In the genomic region with DNA sequence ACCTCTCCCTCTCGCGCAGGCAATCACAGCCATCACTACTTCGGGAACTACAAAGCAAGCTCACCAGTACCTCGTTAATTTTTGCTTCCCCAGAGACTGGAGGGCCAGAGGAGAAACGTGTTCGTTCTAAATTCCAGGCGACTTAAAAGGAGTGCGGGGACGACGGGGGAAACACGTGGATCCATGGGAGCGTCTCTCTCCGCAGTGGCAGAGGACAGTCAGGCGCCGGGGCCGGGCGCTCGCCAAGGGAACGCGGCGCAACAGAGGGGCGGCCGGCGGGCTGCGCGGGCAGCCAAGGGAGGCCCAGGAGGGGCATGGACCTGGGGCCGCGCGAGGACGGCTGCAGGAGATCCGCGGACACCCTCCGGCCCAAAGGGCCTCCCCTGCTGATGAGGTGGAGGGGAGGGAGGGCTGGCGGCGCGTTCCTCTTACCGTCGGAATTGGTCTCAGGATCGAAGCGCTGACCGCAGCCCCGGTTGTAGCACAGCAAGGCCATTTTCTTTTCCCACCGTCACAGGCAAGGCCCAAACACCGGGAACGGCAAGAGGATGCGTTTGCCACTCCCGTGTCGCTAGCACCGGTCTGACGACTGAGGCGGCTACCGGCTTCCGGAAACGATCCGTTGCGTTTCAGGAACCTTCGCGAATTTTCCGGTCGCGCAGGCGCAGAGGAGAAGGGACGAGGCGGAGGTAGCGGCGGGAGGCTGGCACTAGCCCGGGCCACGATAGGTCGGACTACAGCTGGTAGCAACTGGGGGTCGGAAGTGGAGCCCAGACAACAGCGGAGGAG, we compare ENCODE assay signal across 1 cellular context.
TF ChIP-seq lines count a peak whose summit lies in the region.

A gene (minus strand): TSS at position 591 of the 789 bp plus-strand sequence. CDS start 95 bp downstream, at position 496.

TF ChIP-seq in HepG2, 621 proteins besides CTCF, POLR2A, EP300 and RAD21 (continued from another document and continues in another):
- TF ChIP-seq MYC (CRISPR knock-in tag; IDR thresholded peaks at IDR 0.05; ENCODE audit: borderline replicate concordance) = peak; percentile 52; the same call in 1 of the 2 replicates
- TF ChIP-seq SATB2 (CRISPR knock-in tag; IDR thresholded peaks at IDR 0.05) = no peak
- TF ChIP-seq, protein P1, sequence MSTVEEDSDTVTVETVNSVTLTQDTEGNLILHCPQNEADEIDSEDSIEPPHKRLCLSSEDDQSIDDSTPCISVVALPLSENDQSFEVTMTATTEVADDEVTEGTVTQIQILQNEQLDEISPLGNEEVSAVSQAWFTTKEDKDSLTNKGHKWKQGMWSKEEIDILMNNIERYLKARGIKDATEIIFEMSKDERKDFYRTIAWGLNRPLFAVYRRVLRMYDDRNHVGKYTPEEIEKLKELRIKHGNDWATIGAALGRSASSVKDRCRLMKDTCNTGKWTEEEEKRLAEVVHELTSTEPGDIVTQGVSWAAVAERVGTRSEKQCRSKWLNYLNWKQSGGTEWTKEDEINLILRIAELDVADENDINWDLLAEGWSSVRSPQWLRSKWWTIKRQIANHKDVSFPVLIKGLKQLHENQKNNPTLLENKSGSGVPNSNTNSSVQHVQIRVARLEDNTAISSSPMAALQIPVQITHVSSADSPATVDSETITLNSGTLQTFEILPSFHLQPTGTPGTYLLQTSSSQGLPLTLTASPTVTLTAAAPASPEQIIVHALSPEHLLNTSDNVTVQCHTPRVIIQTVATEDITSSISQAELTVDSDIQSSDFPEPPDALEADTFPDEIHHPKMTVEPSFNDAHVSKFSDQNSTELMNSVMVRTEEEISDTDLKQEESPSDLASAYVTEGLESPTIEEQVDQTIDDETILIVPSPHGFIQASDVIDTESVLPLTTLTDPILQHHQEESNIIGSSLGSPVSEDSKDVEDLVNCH (CRISPR knock-in tag; IDR thresholded peaks at IDR 0.05) = 0 out of 2 replicates have a peak, but pooled peaks have one; percentile 68
- TF ChIP-seq, protein P2, sequence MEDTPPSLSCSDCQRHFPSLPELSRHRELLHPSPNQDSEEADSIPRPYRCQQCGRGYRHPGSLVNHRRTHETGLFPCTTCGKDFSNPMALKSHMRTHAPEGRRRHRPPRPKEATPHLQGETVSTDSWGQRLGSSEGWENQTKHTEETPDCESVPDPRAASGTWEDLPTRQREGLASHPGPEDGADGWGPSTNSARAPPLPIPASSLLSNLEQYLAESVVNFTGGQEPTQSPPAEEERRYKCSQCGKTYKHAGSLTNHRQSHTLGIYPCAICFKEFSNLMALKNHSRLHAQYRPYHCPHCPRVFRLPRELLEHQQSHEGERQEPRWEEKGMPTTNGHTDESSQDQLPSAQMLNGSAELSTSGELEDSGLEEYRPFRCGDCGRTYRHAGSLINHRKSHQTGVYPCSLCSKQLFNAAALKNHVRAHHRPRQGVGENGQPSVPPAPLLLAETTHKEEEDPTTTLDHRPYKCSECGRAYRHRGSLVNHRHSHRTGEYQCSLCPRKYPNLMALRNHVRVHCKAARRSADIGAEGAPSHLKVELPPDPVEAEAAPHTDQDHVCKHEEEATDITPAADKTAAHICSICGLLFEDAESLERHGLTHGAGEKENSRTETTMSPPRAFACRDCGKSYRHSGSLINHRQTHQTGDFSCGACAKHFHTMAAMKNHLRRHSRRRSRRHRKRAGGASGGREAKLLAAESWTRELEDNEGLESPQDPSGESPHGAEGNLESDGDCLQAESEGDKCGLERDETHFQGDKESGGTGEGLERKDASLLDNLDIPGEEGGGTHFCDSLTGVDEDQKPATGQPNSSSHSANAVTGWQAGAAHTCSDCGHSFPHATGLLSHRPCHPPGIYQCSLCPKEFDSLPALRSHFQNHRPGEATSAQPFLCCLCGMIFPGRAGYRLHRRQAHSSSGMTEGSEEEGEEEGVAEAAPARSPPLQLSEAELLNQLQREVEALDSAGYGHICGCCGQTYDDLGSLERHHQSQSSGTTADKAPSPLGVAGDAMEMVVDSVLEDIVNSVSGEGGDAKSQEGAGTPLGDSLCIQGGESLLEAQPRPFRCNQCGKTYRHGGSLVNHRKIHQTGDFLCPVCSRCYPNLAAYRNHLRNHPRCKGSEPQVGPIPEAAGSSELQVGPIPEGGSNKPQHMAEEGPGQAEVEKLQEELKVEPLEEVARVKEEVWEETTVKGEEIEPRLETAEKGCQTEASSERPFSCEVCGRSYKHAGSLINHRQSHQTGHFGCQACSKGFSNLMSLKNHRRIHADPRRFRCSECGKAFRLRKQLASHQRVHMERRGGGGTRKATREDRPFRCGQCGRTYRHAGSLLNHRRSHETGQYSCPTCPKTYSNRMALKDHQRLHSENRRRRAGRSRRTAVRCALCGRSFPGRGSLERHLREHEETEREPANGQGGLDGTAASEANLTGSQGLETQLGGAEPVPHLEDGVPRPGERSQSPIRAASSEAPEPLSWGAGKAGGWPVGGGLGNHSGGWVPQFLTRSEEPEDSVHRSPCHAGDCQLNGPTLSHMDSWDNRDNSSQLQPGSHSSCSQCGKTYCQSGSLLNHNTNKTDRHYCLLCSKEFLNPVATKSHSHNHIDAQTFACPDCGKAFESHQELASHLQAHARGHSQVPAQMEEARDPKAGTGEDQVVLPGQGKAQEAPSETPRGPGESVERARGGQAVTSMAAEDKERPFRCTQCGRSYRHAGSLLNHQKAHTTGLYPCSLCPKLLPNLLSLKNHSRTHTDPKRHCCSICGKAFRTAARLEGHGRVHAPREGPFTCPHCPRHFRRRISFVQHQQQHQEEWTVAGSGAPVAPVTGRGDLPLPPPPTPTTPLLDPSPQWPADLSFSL (CRISPR knock-in tag; IDR thresholded peaks at IDR 0.05) = no peak
- no peak for TF ChIP-seq STAT5B (CRISPR knock-in tag; IDR thresholded peaks at IDR 0.05)
- no peak for TF ChIP-seq IRX3 (CRISPR knock-in tag; IDR thresholded peaks at IDR 0.05; ENCODE audit: borderline replicate concordance, low read depth)
- TF ChIP-seq KAT2B (IDR thresholded peaks at IDR 0.05; ENCODE audit: borderline replicate concordance, low read depth, low read length) = no peak
- TF ChIP-seq BCL6 (CRISPR knock-in tag; IDR thresholded peaks at IDR 0.05) = peak; percentile 48; the same call in 1 of the 2 replicates
- peak; percentile 57; the same call in 1 of the 2 replicates for TF ChIP-seq IRF2 (CRISPR knock-in tag; IDR thresholded peaks at IDR 0.05)
- TF ChIP-seq NAIF1 (CRISPR knock-in tag; IDR thresholded peaks at IDR 0.05; ENCODE audit: borderline replicate concordance) = no peak
- peak; percentile 72; the same call in 1 of the 2 replicates for TF ChIP-seq SIN3A (IDR thresholded peaks at IDR 0.05; ENCODE audit: borderline replicate concordance, low read depth, low read length)
- no peak for TF ChIP-seq NFATC3 (CRISPR knock-in tag; IDR thresholded peaks at IDR 0.05)
- no peak for TF ChIP-seq CBFB (CRISPR knock-in tag; IDR thresholded peaks at IDR 0.05)
- TF ChIP-seq HOXD1 (CRISPR knock-in tag; IDR thresholded peaks at IDR 0.05) = 0 out of 2 replicates have a peak, but pooled peaks have one; percentile 50
- TF ChIP-seq, protein P3, sequence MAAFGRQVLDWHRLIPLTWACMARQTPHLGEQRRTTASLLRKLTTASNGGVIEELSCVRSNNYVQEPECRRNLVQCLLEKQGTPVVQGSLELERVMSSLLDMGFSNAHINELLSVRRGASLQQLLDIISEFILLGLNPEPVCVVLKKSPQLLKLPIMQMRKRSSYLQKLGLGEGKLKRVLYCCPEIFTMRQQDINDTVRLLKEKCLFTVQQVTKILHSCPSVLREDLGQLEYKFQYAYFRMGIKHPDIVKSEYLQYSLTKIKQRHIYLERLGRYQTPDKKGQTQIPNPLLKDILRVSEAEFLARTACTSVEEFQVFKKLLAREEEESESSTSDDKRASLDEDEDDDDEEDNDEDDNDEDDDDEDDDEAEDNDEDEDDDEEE (CRISPR knock-in tag; IDR thresholded peaks at IDR 0.05) = no peak
- TF ChIP-seq, protein P4, sequence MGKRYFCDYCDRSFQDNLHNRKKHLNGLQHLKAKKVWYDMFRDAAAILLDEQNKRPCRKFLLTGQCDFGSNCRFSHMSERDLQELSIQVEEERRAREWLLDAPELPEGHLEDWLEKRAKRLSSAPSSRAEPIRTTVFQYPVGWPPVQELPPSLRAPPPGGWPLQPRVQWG (CRISPR knock-in tag; IDR thresholded peaks at IDR 0.05; ENCODE audit: borderline replicate concordance, low read depth) = no peak
- no peak for TF ChIP-seq NCOR1 (IDR thresholded peaks at IDR 0.05; ENCODE audit: borderline replicate concordance, low read length)
- no peak for TF ChIP-seq ZNF678 (CRISPR knock-in tag; IDR thresholded peaks at IDR 0.05)
- TF ChIP-seq RBM22 (optimal IDR thresholded peaks at IDR 0.05; ENCODE audit: low read length) = no peak
- TF ChIP-seq NFYB (CRISPR knock-in tag; IDR thresholded peaks at IDR 0.05) = no peak
- TF ChIP-seq, protein P5, sequence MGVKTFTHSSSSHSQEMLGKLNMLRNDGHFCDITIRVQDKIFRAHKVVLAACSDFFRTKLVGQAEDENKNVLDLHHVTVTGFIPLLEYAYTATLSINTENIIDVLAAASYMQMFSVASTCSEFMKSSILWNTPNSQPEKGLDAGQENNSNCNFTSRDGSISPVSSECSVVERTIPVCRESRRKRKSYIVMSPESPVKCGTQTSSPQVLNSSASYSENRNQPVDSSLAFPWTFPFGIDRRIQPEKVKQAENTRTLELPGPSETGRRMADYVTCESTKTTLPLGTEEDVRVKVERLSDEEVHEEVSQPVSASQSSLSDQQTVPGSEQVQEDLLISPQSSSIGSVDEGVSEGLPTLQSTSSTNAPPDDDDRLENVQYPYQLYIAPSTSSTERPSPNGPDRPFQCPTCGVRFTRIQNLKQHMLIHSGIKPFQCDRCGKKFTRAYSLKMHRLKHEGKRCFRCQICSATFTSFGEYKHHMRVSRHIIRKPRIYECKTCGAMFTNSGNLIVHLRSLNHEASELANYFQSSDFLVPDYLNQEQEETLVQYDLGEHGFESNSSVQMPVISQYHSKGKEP (CRISPR knock-in tag; IDR thresholded peaks at IDR 0.05) = no peak
- peak; percentile 82 for TF ChIP-seq ZNF772 (CRISPR knock-in tag; IDR thresholded peaks at IDR 0.05)
- peak; percentile 69; the same call in 1 of the 2 replicates for TF ChIP-seq TOPORS (CRISPR knock-in tag; IDR thresholded peaks at IDR 0.05)
- no peak for TF ChIP-seq ATRX (CRISPR knock-in tag; IDR thresholded peaks at IDR 0.05; ENCODE audit: borderline replicate concordance)
- no peak for TF ChIP-seq ZNF7 (CRISPR knock-in tag; IDR thresholded peaks at IDR 0.05)
- no peak for TF ChIP-seq ZBTB7B (CRISPR knock-in tag; IDR thresholded peaks at IDR 0.05)
- no peak for TF ChIP-seq SRSF9 (IDR thresholded peaks at IDR 0.05; ENCODE audit: borderline replicate concordance, insufficient read depth, low read depth, low read length, poor library complexity, severe bottlenecking)
- TF ChIP-seq EZH2 (conservative IDR thresholded peaks at IDR 0.05; ENCODE audit: low read depth, low read length) = no peak
- peak; percentile 64; the same call in 1 of the 2 replicates for TF ChIP-seq ZNF605 (CRISPR knock-in tag; IDR thresholded peaks at IDR 0.05)
- no peak for TF ChIP-seq DPF2 (CRISPR knock-in tag; IDR thresholded peaks at IDR 0.05; ENCODE audit: borderline replicate concordance, low read depth)
- TF ChIP-seq, protein P6, sequence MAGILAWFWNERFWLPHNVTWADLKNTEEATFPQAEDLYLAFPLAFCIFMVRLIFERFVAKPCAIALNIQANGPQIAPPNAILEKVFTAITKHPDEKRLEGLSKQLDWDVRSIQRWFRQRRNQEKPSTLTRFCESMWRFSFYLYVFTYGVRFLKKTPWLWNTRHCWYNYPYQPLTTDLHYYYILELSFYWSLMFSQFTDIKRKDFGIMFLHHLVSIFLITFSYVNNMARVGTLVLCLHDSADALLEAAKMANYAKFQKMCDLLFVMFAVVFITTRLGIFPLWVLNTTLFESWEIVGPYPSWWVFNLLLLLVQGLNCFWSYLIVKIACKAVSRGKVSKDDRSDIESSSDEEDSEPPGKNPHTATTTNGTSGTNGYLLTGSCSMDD (CRISPR knock-in tag; IDR thresholded peaks at IDR 0.05) = no peak
- no peak for TF ChIP-seq GFI1 (CRISPR knock-in tag; IDR thresholded peaks at IDR 0.05; ENCODE audit: borderline replicate concordance)
- TF ChIP-seq, protein P7, sequence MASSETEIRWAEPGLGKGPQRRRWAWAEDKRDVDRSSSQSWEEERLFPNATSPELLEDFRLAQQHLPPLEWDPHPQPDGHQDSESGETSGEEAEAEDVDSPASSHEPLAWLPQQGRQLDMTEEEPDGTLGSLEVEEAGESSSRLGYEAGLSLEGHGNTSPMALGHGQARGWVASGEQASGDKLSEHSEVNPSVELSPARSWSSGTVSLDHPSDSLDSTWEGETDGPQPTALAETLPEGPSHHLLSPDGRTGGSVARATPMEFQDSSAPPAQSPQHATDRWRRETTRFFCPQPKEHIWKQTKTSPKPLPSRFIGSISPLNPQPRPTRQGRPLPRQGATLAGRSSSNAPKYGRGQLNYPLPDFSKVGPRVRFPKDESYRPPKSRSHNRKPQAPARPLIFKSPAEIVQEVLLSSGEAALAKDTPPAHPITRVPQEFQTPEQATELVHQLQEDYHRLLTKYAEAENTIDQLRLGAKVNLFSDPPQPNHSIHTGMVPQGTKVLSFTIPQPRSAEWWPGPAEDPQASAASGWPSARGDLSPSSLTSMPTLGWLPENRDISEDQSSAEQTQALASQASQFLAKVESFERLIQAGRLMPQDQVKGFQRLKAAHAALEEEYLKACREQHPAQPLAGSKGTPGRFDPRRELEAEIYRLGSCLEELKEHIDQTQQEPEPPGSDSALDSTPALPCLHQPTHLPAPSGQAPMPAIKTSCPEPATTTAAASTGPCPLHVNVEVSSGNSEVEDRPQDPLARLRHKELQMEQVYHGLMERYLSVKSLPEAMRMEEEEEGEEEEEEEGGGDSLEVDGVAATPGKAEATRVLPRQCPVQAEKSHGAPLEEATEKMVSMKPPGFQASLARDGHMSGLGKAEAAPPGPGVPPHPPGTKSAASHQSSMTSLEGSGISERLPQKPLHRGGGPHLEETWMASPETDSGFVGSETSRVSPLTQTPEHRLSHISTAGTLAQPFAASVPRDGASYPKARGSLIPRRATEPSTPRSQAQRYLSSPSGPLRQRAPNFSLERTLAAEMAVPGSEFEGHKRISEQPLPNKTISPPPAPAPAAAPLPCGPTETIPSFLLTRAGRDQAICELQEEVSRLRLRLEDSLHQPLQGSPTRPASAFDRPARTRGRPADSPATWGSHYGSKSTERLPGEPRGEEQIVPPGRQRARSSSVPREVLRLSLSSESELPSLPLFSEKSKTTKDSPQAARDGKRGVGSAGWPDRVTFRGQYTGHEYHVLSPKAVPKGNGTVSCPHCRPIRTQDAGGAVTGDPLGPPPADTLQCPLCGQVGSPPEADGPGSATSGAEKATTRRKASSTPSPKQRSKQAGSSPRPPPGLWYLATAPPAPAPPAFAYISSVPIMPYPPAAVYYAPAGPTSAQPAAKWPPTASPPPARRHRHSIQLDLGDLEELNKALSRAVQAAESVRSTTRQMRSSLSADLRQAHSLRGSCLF (CRISPR knock-in tag; IDR thresholded peaks at IDR 0.05; ENCODE audit: borderline replicate concordance) = no peak
- TF ChIP-seq, protein P8, sequence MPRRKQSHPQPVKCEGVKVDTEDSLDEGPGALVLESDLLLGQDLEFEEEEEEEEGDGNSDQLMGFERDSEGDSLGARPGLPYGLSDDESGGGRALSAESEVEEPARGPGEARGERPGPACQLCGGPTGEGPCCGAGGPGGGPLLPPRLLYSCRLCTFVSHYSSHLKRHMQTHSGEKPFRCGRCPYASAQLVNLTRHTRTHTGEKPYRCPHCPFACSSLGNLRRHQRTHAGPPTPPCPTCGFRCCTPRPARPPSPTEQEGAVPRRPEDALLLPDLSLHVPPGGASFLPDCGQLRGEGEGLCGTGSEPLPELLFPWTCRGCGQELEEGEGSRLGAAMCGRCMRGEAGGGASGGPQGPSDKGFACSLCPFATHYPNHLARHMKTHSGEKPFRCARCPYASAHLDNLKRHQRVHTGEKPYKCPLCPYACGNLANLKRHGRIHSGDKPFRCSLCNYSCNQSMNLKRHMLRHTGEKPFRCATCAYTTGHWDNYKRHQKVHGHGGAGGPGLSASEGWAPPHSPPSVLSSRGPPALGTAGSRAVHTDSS (CRISPR knock-in tag; conservative IDR thresholded peaks at IDR 0.05) = no peak
